ENCODE assay signal across 20 cellular contexts in the genomic region with DNA sequence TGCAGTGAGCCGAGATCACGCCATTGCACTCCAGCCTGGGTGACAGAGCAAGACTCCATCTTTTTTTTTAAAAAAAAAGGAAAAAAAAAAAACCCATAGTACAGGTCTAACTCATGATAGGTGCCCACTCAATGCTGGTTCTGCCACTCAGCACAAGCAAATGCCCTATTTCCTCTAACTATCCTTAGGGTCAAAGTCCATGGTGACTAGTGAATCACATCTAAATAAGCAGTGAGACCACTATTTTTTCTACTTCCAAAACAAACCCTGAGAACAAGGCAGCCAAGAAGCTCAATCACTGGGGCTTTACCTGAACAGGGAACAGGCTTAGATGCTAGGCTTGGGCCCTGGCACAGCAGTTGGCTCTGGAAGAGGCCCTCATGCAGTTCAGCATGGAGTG.
"Had no signal": no experiment of that assay in that cellular context is flagged by ENCODE, and none has a peak within 500 bp of the region (broad histone marks: within the 10 kb centered on the region; RNA-seq: fewer than 3 reads in every experiment).

No MANE protein-coding gene starts in this region.

- ATAC-seq: foreskin keratinocyte; left lobe of liver; stimulated activated naive CD8-positive, alpha-beta T cell treated with anti-CD3 and anti-CD28 coated beads, Interleukin-15, Interleukin-2, amounts not matched to agents 100 U/mL and 50 U/mL, for 24 hours; T-helper 17 cell had no signal

- H3K9me3 Mint-ChIP-seq: activated naive CD8-positive, alpha-beta T cell treated with anti-CD3 and anti-CD28 coated beads, Interleukin-2, amount 10 ng/mL, durations not matched to agents 7 days and 5 days; activated T-helper 2 cell treated with anti-CD3 and anti-CD28 coated beads, Interferon-gamma antibody, Interleukin-2, Interleukin-4, amounts not matched to agents 10 μg/mL and 5 μg/mL and 100 μg/mL, durations not matched to agents 14 hours and 24 hours and 36 hours; central memory CD8-positive, alpha-beta T cell; naive B cell; neural progenitor cell had no signal

- H3K4me3 Mint-ChIP-seq: activated naive CD8-positive, alpha-beta T cell treated with anti-CD3 and anti-CD28 coated beads, Interleukin-2, amount 10 ng/mL, durations not matched to agents 7 days and 5 days; central memory CD8-positive, alpha-beta T cell; neural progenitor cell; T-helper 17 cell had no signal

- H3K27me3 Mint-ChIP-seq: activated naive CD8-positive, alpha-beta T cell treated with anti-CD3 and anti-CD28 coated beads, Interleukin-2, amount 10 ng/mL, durations not matched to agents 7 days and 5 days; central memory CD8-positive, alpha-beta T cell; naive B cell; T-helper 17 cell had no signal

- DNase-seq: activated CD4-positive, alpha-beta T cell treated with anti-CD3 and anti-CD28 coated beads for 48 hours; activated CD4-positive, CD25-positive, alpha-beta regulatory T cell; activated naive CD4-positive, alpha-beta T cell; activated naive CD8-positive, alpha-beta T cell treated with anti-CD3 and anti-CD28 coated beads, Interleukin-2, amount 10 ng/mL, durations not matched to agents 7 days and 5 days; activated T-cell treated with anti-CD3 and anti-CD28 coated beads, Interleukin-2, amount 50 U/mL, for 1 hour; amniotic stem cell; effector memory CD4-positive, alpha-beta T cell; foreskin keratinocyte; kidney; naive B cell; retina; sigmoid colon; stimulated activated CD4-positive, alpha-beta T cell treated with anti-CD3 and anti-CD28 coated beads, Interleukin-4, amount 100 ng/mL, for 1 hour; stimulated activated naive CD8-positive, alpha-beta T cell treated with anti-CD3 and anti-CD28 coated beads, Interleukin-15, Interleukin-2, amounts not matched to agents 100 U/mL and 50 U/mL, for 24 hours; SW 1271; T-helper 17 cell had no signal

- H3K27ac Mint-ChIP-seq: activated naive CD8-positive, alpha-beta T cell treated with anti-CD3 and anti-CD28 coated beads, Interleukin-2, amount 10 ng/mL, durations not matched to agents 7 days and 5 days; activated T-helper 2 cell treated with anti-CD3 and anti-CD28 coated beads, Interferon-gamma antibody, Interleukin-2, Interleukin-4, amounts not matched to agents 10 μg/mL and 5 μg/mL and 100 μg/mL, durations not matched to agents 14 hours and 24 hours and 36 hours; neural progenitor cell; T-helper 17 cell had no signal
